ENCODE assay signal across 29 cellular contexts in the genomic region with DNA sequence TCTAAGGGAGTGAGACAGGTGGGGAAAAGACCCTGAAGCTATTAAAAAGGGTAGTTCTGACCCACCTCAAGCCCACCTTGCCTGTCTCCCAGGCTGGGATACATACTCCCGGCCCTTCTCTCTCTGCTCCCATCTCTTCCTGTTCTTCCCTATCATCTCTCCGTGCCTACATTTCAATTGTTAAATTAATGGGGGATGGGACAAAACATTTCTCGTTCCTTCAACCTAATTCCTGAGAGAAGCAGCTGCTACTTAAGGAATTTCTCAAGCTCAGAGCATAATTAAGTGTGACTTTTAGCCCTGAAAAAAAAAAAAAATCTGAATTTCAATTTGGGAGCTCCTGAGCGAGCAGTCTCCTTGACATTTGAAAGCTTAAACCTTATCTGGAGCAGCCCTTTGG.
DNase-seq lines count a peak whose midpoint lies in the region; ATAC-seq and TF ChIP-seq lines count a peak whose summit lies in the region.
"Had no signal": no experiment of that assay in that cellular context is flagged by ENCODE, and none has a peak within 500 bp of the region (broad histone marks: within the 10 kb centered on the region; RNA-seq: fewer than 3 reads in every experiment).

No MANE protein-coding gene starts in this region.

- no peak overlapping the region for H3K4me3 Mint-ChIP-seq in natural killer cell
- H3K4me3 Mint-ChIP-seq in natural killer cell treated with Interleukin-12 subunit alpha and Interleukin-12 subunit beta and Interleukin-15 and Interleukin-18, amount 100 ng/mL, for 72 hours: no peak overlapping the region
- peak overlapping the region; percentile 57 to 71 for H3K4me3 Mint-ChIP-seq in stimulated activated naive CD8-positive, alpha-beta T cell treated with anti-CD3 and anti-CD28 coated beads, Interleukin-15, amount 100 ng/mL, for 72 hours
- H3K4me3 Mint-ChIP-seq: CD8-positive, alpha-beta T cell; T-helper 1 cell treated with Interleukin-12 subunit alpha and Interleukin-12 subunit beta and Interleukin-4 antibody, amounts not matched to agents 30 μg/mL and 1 μg/mL, for 36 hours; type B pancreatic cell had no signal

- H3K27me3 Mint-ChIP-seq in natural killer cell (ENCODE audit: low read depth in 2 of 2): no peaks in the 10 kb centered on the region
- no peaks in the 10 kb centered on the region for H3K27me3 Mint-ChIP-seq in natural killer cell treated with Interleukin-12 subunit alpha and Interleukin-12 subunit beta and Interleukin-15 and Interleukin-18, amount 100 ng/mL, for 72 hours
- no peaks in the 10 kb centered on the region for H3K27me3 Mint-ChIP-seq in stimulated activated naive CD8-positive, alpha-beta T cell treated with anti-CD3 and anti-CD28 coated beads, Interleukin-15, amount 100 ng/mL, for 72 hours
- H3K27me3 Mint-ChIP-seq: progenitor cell of endocrine pancreas, type B pancreatic cell had no signal

- ATAC-seq in natural killer cell (no peak), HG03097 (IDR thresholded peaks at IDR 0.05; ENCODE audit: low FRiP score, unreplicated experiment) (no peak), HG02642 (IDR thresholded peaks at IDR 0.05; ENCODE audit: poor library complexity, unreplicated experiment) (no peak)
- no peak for ATAC-seq in natural killer cell treated with Interleukin-12 subunit alpha and Interleukin-12 subunit beta and Interleukin-15 and Interleukin-18, amount 100 ng/mL, for 72 hours
- ATAC-seq in stimulated activated naive CD8-positive, alpha-beta T cell treated with anti-CD3 and anti-CD28 coated beads, Interleukin-15, amount 100 ng/mL, for 72 hours: no peak
- ATAC-seq: CD8-positive, alpha-beta T cell; right lobe of liver had no signal

- TF ChIP-seq CTCF in natural killer cell (IDR thresholded peaks at IDR 0.05) (no peak), adrenal gland (IDR thresholded peaks at IDR 0.05) (no peak)

- peaks cover 14 to 28% of the 10 kb centered on the region in 2 donors for H3K4me1 ChIP-seq in adrenal gland (replicated peaks in 1 of 2)
- H3K4me1 ChIP-seq: breast epithelium, right lobe of liver had no signal

- no peaks in the 10 kb centered on the region for H3K9me3 ChIP-seq in adrenal gland (replicated peaks in 1 of 3)
- H3K9me3 ChIP-seq: breast epithelium, neutrophil, right lobe of liver, SK-N-SH had no signal

- H3K27ac Mint-ChIP-seq in natural killer cell: peak overlapping the region; percentile 2 to 29
- H3K27ac Mint-ChIP-seq in natural killer cell treated with Interleukin-12 subunit alpha and Interleukin-12 subunit beta and Interleukin-15 and Interleukin-18, amount 100 ng/mL, for 72 hours: no peak overlapping the region
- H3K27ac Mint-ChIP-seq in stimulated activated naive CD8-positive, alpha-beta T cell treated with anti-CD3 and anti-CD28 coated beads, Interleukin-15, amount 100 ng/mL, for 72 hours: peak overlapping the region; percentile 79 to 81
- H3K27ac Mint-ChIP-seq: CD8-positive, alpha-beta T cell; progenitor cell of endocrine pancreas; T-helper 1 cell treated with Interleukin-12 subunit alpha and Interleukin-12 subunit beta and Interleukin-4 antibody, amounts not matched to agents 30 μg/mL and 1 μg/mL, for 36 hours; type B pancreatic cell had no signal

- peaks cover 0 to 4% of the 10 kb centered on the region in 2 donors for H3K9me3 Mint-ChIP-seq in natural killer cell
- H3K9me3 Mint-ChIP-seq in natural killer cell treated with Interleukin-12 subunit alpha and Interleukin-12 subunit beta and Interleukin-15 and Interleukin-18, amount 100 ng/mL, for 72 hours: no peaks in the 10 kb centered on the region
- H3K9me3 Mint-ChIP-seq in stimulated activated naive CD8-positive, alpha-beta T cell treated with anti-CD3 and anti-CD28 coated beads, Interleukin-15, amount 100 ng/mL, for 72 hours: peaks cover 19 to 22% of the 10 kb centered on the region in 2 donors

- intact Hi-C loops in natural killer cell (cut with micrococcal nuclease): no loop called here
- intact Hi-C loops in adrenal gland (cut with DNase I): no loop called here

- no peak for DNase-seq in natural killer cell
- no peak for DNase-seq in natural killer cell treated with Interleukin-12 subunit alpha and Interleukin-12 subunit beta and Interleukin-15 and Interleukin-18, amount 100 ng/mL, for 72 hours (ENCODE audit: low spot score)
- DNase-seq in adrenal gland: no peak
- peak; percentile 36 for DNase-seq in left kidney (ENCODE audit: low read depth, low spot score)
- DNase-seq in stimulated activated naive CD8-positive, alpha-beta T cell treated with anti-CD3 and anti-CD28 coated beads, Interleukin-15, amount 100 ng/mL, for 72 hours: no peak
- no peak for DNase-seq in pons (ENCODE audit: low spot score)
- DNase-seq: activated CD4-positive, alpha-beta T cell treated with anti-CD3 and anti-CD28 coated beads, Interleukin-2, amount 50 U/mL, for 48 hours; activated CD4-positive, CD25-positive, alpha-beta regulatory T cell; activated CD8-positive, alpha-beta memory T cell treated with anti-CD3 and anti-CD28 coated beads, Interleukin-2, amount 50 U/mL, for 4 hours; activated naive CD4-positive, alpha-beta T cell treated with anti-CD3 and anti-CD28 coated beads, Interleukin-2, amount 50 U/mL, for 16 hours; CD8-positive, alpha-beta T cell; effector CD8-positive, alpha-beta T cell; NCI-H2171; NCI-H510A treated with DMSO at 0.1 percent for 48 hours; NK-92 treated with Interleukin-12 subunit alpha and Interleukin-12 subunit beta, amount 100 ng/mL, for 24 hours; PC-9; right lobe of liver; SK-N-SH; stimulated activated CD8-positive, alpha-beta memory T cell treated with anti-CD3 and anti-CD28 coated beads, Interleukin-4, amount 100 ng/mL, for 48 hours had no signal

- no peaks in the 10 kb centered on the region for H3K36me3 Mint-ChIP-seq in natural killer cell
- H3K36me3 Mint-ChIP-seq in natural killer cell treated with Interleukin-12 subunit alpha and Interleukin-12 subunit beta and Interleukin-15 and Interleukin-18, amount 100 ng/mL, for 72 hours: peaks cover 7% of the 10 kb centered on the region
- H3K36me3 Mint-ChIP-seq: type B pancreatic cell had no signal

- H3K27me3 ChIP-seq in adrenal gland: no peaks in the 10 kb centered on the region
- H3K27me3 ChIP-seq: breast epithelium, hepatocyte, neutrophil, right lobe of liver had no signal

- WGBS in adrenal gland, 4 donors: 33 to 45% (median 42%) methylated on average over 4 of the region's 4 CpGs

- peaks cover 9 to 17% of the 10 kb centered on the region in 2 donors for H3K4me1 Mint-ChIP-seq in natural killer cell
- peaks cover 0 to 11% of the 10 kb centered on the region in 2 donors for H3K4me1 Mint-ChIP-seq in natural killer cell treated with Interleukin-12 subunit alpha and Interleukin-12 subunit beta and Interleukin-15 and Interleukin-18, amount 100 ng/mL, for 72 hours (ENCODE audit: low read depth in 2 of 2)
- peaks cover 48% of the 10 kb centered on the region for H3K4me1 Mint-ChIP-seq in stimulated activated naive CD8-positive, alpha-beta T cell treated with anti-CD3 and anti-CD28 coated beads, Interleukin-15, amount 100 ng/mL, for 72 hours

- peak overlapping the region in 3 of 5 donors; percentile 44 to 77 (median 66) for H3K27ac ChIP-seq in adrenal gland
- H3K27ac ChIP-seq: breast epithelium, epithelial cell of prostate, hepatocyte, neutrophil, PC-9, right lobe of liver had no signal

- H3K36me3 ChIP-seq in adrenal gland (replicated peaks in 1 of 2): no peaks in the 10 kb centered on the region
- H3K36me3 ChIP-seq: breast epithelium, HAP-1, neutrophil, right lobe of liver had no signal

- TF ChIP-seq POLR2A in adrenal gland (IDR thresholded peaks at IDR 0.05): no peak

- H3K4me3 ChIP-seq in adrenal gland: no peak overlapping the region
- H3K4me3 ChIP-seq: breast epithelium, HAP-1, hepatocyte, PC-9, right lobe of liver had no signal

Comparison
In these comparisons a context has a peak if more than half of its experiments do, and no peak if none do; other contexts are left out.
1. H3K27ac Mint-ChIP-seq: peak in natural killer cell (2 of 2) and stimulated activated naive CD8-positive, alpha-beta T cell treated with anti-CD3 and anti-CD28 coated beads, Interleukin-15, amount 100 ng/mL, for 72 hours (2 of 2); none in natural killer cell treated with Interleukin-12 subunit alpha and Interleukin-12 subunit beta and Interleukin-15 and Interleukin-18, amount 100 ng/mL, for 72 hours (0 of 2).
2. H3K4me3 Mint-ChIP-seq: peak in stimulated activated naive CD8-positive, alpha-beta T cell treated with anti-CD3 and anti-CD28 coated beads, Interleukin-15, amount 100 ng/mL, for 72 hours (2 of 2); none in natural killer cell (single experiment) and natural killer cell treated with Interleukin-12 subunit alpha and Interleukin-12 subunit beta and Interleukin-15 and Interleukin-18, amount 100 ng/mL, for 72 hours (single experiment).